Comparison of ENCODE assay signal across 18 cellular contexts in genomic region chr14:99038401-99038800, GRCh38.
DNase-seq lines count a peak whose midpoint lies in the region; ATAC-seq lines count a peak whose summit lies in the region.
"Had no signal": no experiment of that assay in that cellular context is flagged by ENCODE, and none has a peak within 500 bp of the region (broad histone marks: within the 10 kb centered on the region; RNA-seq: fewer than 3 reads in every experiment).

No MANE protein-coding gene starts in this region.

- H3K4me1 Mint-ChIP-seq in activated T-helper 17 cell treated with anti-CD3 and anti-CD28 coated beads, Interleukin-2, amount 50 U/mL, for 72 hours = no peaks in the 10 kb centered on the region
- H3K4me1 Mint-ChIP-seq in stimulated activated naive B cell treated with anti-CD40 and anti-IgM and Interleukin-4, amounts not matched to agents 10 μg/mL and 1 μg/mL and 100 μg/mL, for 72 hours = no peaks in the 10 kb centered on the region
- H3K4me1 Mint-ChIP-seq: activated naive CD8-positive, alpha-beta T cell treated with anti-CD3 and anti-CD28 coated beads, Interleukin-2, amount 10 ng/mL, durations not matched to agents 7 days and 5 days; CD8-positive, alpha-beta memory T cell had no signal

- no peaks in the 10 kb centered on the region for H3K27me3 Mint-ChIP-seq in activated T-helper 17 cell treated with anti-CD3 and anti-CD28 coated beads, Interleukin-2, amount 50 U/mL, for 72 hours
- H3K27me3 Mint-ChIP-seq in stimulated activated naive B cell treated with anti-CD40 and anti-IgM and Interleukin-4, amounts not matched to agents 10 μg/mL and 1 μg/mL and 100 μg/mL, for 72 hours = peaks cover 3 to 11% of the 10 kb centered on the region in 2 donors
- H3K27me3 Mint-ChIP-seq: activated naive CD8-positive, alpha-beta T cell treated with anti-CD3 and anti-CD28 coated beads, Interleukin-2, amount 10 ng/mL, durations not matched to agents 7 days and 5 days had no signal

- H3K36me3 Mint-ChIP-seq in activated T-helper 17 cell treated with anti-CD3 and anti-CD28 coated beads, Interleukin-2, amount 50 U/mL, for 72 hours (ENCODE audit: low read depth) = no peaks in the 10 kb centered on the region
- H3K36me3 Mint-ChIP-seq in stimulated activated naive B cell treated with anti-CD40 and anti-IgM and Interleukin-4, amounts not matched to agents 10 μg/mL and 1 μg/mL and 100 μg/mL, for 72 hours = peaks cover 0 to 3% of the 10 kb centered on the region in 2 donors
- H3K36me3 Mint-ChIP-seq: activated naive CD8-positive, alpha-beta T cell treated with anti-CD3 and anti-CD28 coated beads, Interleukin-2, amount 10 ng/mL, durations not matched to agents 7 days and 5 days; CD8-positive, alpha-beta memory T cell had no signal

- no peaks in the 10 kb centered on the region for H3K9me3 Mint-ChIP-seq in activated T-helper 17 cell treated with anti-CD3 and anti-CD28 coated beads, Interleukin-2, amount 50 U/mL, for 72 hours
- peaks cover 7% of the 10 kb centered on the region in 2 donors for H3K9me3 Mint-ChIP-seq in stimulated activated naive B cell treated with anti-CD40 and anti-IgM and Interleukin-4, amounts not matched to agents 10 μg/mL and 1 μg/mL and 100 μg/mL, for 72 hours
- H3K9me3 Mint-ChIP-seq: activated naive CD8-positive, alpha-beta T cell treated with anti-CD3 and anti-CD28 coated beads, Interleukin-2, amount 10 ng/mL, durations not matched to agents 7 days and 5 days; activated T-cell treated with anti-CD3 and anti-CD28 coated beads, Interleukin-2, amount 50 U/mL, for 4 hours; CD8-positive, alpha-beta memory T cell had no signal

- H3K4me3 Mint-ChIP-seq in activated T-helper 17 cell treated with anti-CD3 and anti-CD28 coated beads, Interleukin-2, amount 50 U/mL, for 72 hours = no peak overlapping the region
- H3K4me3 Mint-ChIP-seq in stimulated activated naive B cell treated with anti-CD40 and anti-IgM and Interleukin-4, amounts not matched to agents 10 μg/mL and 1 μg/mL and 100 μg/mL, for 72 hours = no peak overlapping the region
- H3K4me3 Mint-ChIP-seq: activated naive CD8-positive, alpha-beta T cell treated with anti-CD3 and anti-CD28 coated beads, Interleukin-2, amount 10 ng/mL, durations not matched to agents 7 days and 5 days; activated T-cell treated with anti-CD3 and anti-CD28 coated beads, Interleukin-2, amount 50 U/mL, for 4 hours; CD8-positive, alpha-beta memory T cell had no signal

- peak overlapping the region; percentile 62 for H3K27ac Mint-ChIP-seq in activated T-helper 17 cell treated with anti-CD3 and anti-CD28 coated beads, Interleukin-2, amount 50 U/mL, for 72 hours
- no peak overlapping the region for H3K27ac Mint-ChIP-seq in stimulated activated naive B cell treated with anti-CD40 and anti-IgM and Interleukin-4, amounts not matched to agents 10 μg/mL and 1 μg/mL and 100 μg/mL, for 72 hours
- H3K27ac Mint-ChIP-seq: activated naive CD8-positive, alpha-beta T cell treated with anti-CD3 and anti-CD28 coated beads, Interleukin-2, amount 10 ng/mL, durations not matched to agents 7 days and 5 days had no signal

- peak; percentile 41 for DNase-seq in A172 (ENCODE audit: low spot score)
- peak; percentile 31 for DNase-seq in HK-2 (ENCODE audit: unreplicated experiment)
- peak; percentile 22 for DNase-seq in hepatic stellate cell (ENCODE audit: low spot score)
- DNase-seq in NCI-H1092 treated with DMSO at 0.1 percent for 48 hours (lab: John Stamatoyannopoulos, UW) = no peak
- DNase-seq in stimulated activated naive B cell treated with anti-CD40 and anti-IgM and Interleukin-4, amounts not matched to agents 10 μg/mL and 1 μg/mL and 100 μg/mL, for 72 hours = no peak
- DNase-seq in COLO829 (ENCODE audit: low spot score) = no peak
- DNase-seq: activated CD4-positive, alpha-beta T cell treated with anti-CD3 and anti-CD28 coated beads, Interleukin-2, amount 50 U/mL, for 4 hours; activated T-cell treated with anti-CD3 and anti-CD28 coated beads, Interleukin-2, amount 50 U/mL, for 4 hours; CD8-positive, alpha-beta memory T cell; central memory CD4-positive, alpha-beta T cell; NCI-H1092; NCI-H2171; stimulated activated CD4-positive, alpha-beta T cell treated with anti-CD3 and anti-CD28 coated beads, Interleukin-12 subunit alpha, Interleukin-12 subunit beta, amount 100 ng/mL, for 4 hours; stimulated activated naive CD4-positive, alpha-beta T cell; upper lobe of left lung had no signal

- no peak for ATAC-seq in activated T-helper 17 cell treated with anti-CD3 and anti-CD28 coated beads, Interleukin-2, amount 50 U/mL, for 72 hours (replicated peaks)
- ATAC-seq in stimulated activated naive B cell treated with anti-CD40 and anti-IgM and Interleukin-4, amounts not matched to agents 10 μg/mL and 1 μg/mL and 100 μg/mL, for 72 hours (replicated peaks) = no peak
- no peak for ATAC-seq in GM21367 (IDR thresholded peaks at IDR 0.05; ENCODE audit: unreplicated experiment)
- ATAC-seq: activated T-cell treated with anti-CD3 and anti-CD28 coated beads, Interleukin-2, amount 50 U/mL, for 4 hours had no signal

Comparison
In these comparisons a context has a peak if more than half of its experiments do, and no peak if none do; other contexts are left out.
1. DNase-seq: peak in A172 (single experiment), HK-2 (single experiment) and hepatic stellate cell (single experiment); none in NCI-H1092 treated with DMSO at 0.1 percent for 48 hours (single experiment), stimulated activated naive B cell treated with anti-CD40 and anti-IgM and Interleukin-4, amounts not matched to agents 10 μg/mL and 1 μg/mL and 100 μg/mL, for 72 hours (single experiment) and COLO829 (single experiment).